11 cellular contexts compared by ENCODE assay signal in the genomic region with DNA sequence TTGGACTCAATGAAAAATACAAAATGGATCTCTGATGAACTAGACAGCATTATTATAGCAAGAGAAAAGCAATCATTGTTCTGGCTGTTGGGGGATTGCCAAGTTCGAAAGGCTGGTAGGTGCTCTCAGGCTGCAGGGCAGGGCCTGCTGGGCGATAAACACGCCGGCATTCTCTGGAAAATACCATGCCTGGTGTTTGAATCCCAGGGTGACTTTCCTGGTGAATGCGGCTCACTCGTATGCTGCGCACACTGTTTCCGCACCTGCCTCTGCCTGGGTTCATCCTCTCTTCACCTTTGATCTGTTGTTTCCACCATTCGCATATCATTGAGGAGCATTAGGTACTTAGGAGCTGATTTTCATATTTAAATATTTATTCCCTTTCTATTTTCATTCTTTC. TPM values are rescaled to one million over a fixed set of nuclear protein-coding genes. Genes with fewer than 3 reads are reported as not detected.
A peak's percentile ranks its signal among the peaks of the same experiment; 100 is the strongest.
DNase-seq lines count a peak whose midpoint lies in the region; ATAC-seq and TF ChIP-seq lines count a peak whose summit lies in the region.
"Had no signal": no experiment of that assay in that cellular context is flagged by ENCODE, and none has a peak within 500 bp of the region (broad histone marks: within the 10 kb centered on the region; RNA-seq: fewer than 3 reads in every experiment).

No MANE protein-coding gene starts in this region.

- H2BK15ac ChIP-seq in mesenchymal stem cell (ENCODE audit: low read depth, poor library complexity, severe bottlenecking) = no peak overlapping the region

- H3K36me3 ChIP-seq in left ventricle myocardium inferior = no peaks in the 10 kb centered on the region
- no peaks in the 10 kb centered on the region for H3K36me3 ChIP-seq in right atrium auricular region
- H3K36me3 ChIP-seq in mesenchymal stem cell (ENCODE audit: control insufficient read depth in 1 of 2, insufficient read depth in 2 of 2, low read depth in 1 of 2, low read length in 2 of 2) = no peaks in the 10 kb centered on the region
- H3K36me3 ChIP-seq: adrenal gland had no signal

- no peak overlapping the region for H4K91ac ChIP-seq in mesenchymal stem cell (ENCODE audit: low read length)

- no peak overlapping the region for H3K14ac ChIP-seq in mesenchymal stem cell (ENCODE audit: low read length in 2 of 2)

- no peak for DNase-seq in left ventricle myocardium inferior
- no peak for DNase-seq in right atrium auricular region (ENCODE audit: low spot score)
- peak; percentile 53 for DNase-seq in cerebellum (ENCODE audit: low spot score)
- no peak for DNase-seq in mesenchymal stem cell
- no peak for DNase-seq in activated CD4-positive, alpha-beta T cell treated with anti-CD3 and anti-CD28 coated beads, Interleukin-2, amount 50 U/mL, for 1 hour
- DNase-seq: adrenal gland, T-helper 2 cell had no signal

- H3K27ac ChIP-seq in left ventricle myocardium inferior (replicated peaks) = peak overlapping the region; percentile 56
- no peak overlapping the region for H3K27ac ChIP-seq in right atrium auricular region
- H3K27ac ChIP-seq in mesenchymal stem cell (ENCODE audit: low read length, poor library complexity, severe bottlenecking) = no peak overlapping the region
- H3K27ac ChIP-seq: adrenal gland had no signal

- WGBS in mesenchymal stem cell = 59% methylated on average over 6 of the region's 9 CpGs

- H4K8ac ChIP-seq in mesenchymal stem cell (ENCODE audit: low read length) = no peak overlapping the region

- H3K4me3 ChIP-seq in left ventricle myocardium inferior (no peak overlapping the region), right atrium auricular region (no peak overlapping the region), mesenchymal stem cell (ENCODE audit: insufficient read depth in 1 of 2, low read depth in 1 of 2, low read length in 2 of 2) (no peak overlapping the region)
- H3K4me3 ChIP-seq: adrenal gland, K562 had no signal

- TF ChIP-seq CTCF in left ventricle myocardium inferior (IDR thresholded peaks at IDR 0.05; ENCODE audit: borderline replicate concordance) = no peak
- no peak for TF ChIP-seq CTCF in right atrium auricular region (IDR thresholded peaks at IDR 0.05)

- H2BK12ac ChIP-seq in mesenchymal stem cell (ENCODE audit: low read length in 2 of 2) = no peak overlapping the region

- H2AK5ac ChIP-seq in mesenchymal stem cell (ENCODE audit: low read length, severe bottlenecking) = no peak overlapping the region

- H3K18ac ChIP-seq in mesenchymal stem cell (ENCODE audit: low read depth in 1 of 2, low read length in 2 of 2) = no peak overlapping the region

- H3K27me3 ChIP-seq in left ventricle myocardium inferior (ENCODE audit: low read depth) (peaks cover 7% of the 10 kb centered on the region), right atrium auricular region (no peaks in the 10 kb centered on the region), mesenchymal stem cell (ENCODE audit: control insufficient read depth in 1 of 2, insufficient read depth in 1 of 2, low read length in 2 of 2) (peaks cover 0 to 51% of the 10 kb centered on the region in 2 experiments)
- H3K27me3 ChIP-seq: adrenal gland had no signal

- no peaks in the 10 kb centered on the region for H3K9me3 ChIP-seq in left ventricle myocardium inferior (replicated peaks)
- H3K9me3 ChIP-seq in right atrium auricular region = no peaks in the 10 kb centered on the region
- no peaks in the 10 kb centered on the region for H3K9me3 ChIP-seq in mesenchymal stem cell (ENCODE audit: control insufficient read depth, low read length)
- H3K9me3 ChIP-seq: adrenal gland had no signal

- no peak overlapping the region for H2BK5ac ChIP-seq in mesenchymal stem cell (ENCODE audit: low read depth, low read length, poor library complexity, severe bottlenecking)

- no peak overlapping the region for H3K9ac ChIP-seq in mesenchymal stem cell (ENCODE audit: low read length)

- no peak for ATAC-seq in GM21529 (IDR thresholded peaks at IDR 0.05; ENCODE audit: unreplicated experiment)
- ATAC-seq in HG03520 (IDR thresholded peaks at IDR 0.05; ENCODE audit: unreplicated experiment) = no peak
- ATAC-seq in HG02884 (IDR thresholded peaks at IDR 0.05; ENCODE audit: unreplicated experiment) = no peak
- ATAC-seq: K562 had no signal

- intact Hi-C loops in left ventricle myocardium inferior (cut with micrococcal nuclease) = no loop called here

- peak overlapping the region; percentile 51 for H3K4me2 ChIP-seq in mesenchymal stem cell (ENCODE audit: low read length, poor library complexity, severe bottlenecking)

- H3K4me1 ChIP-seq in left ventricle myocardium inferior = peaks cover 56% of the 10 kb centered on the region
- H3K4me1 ChIP-seq in right atrium auricular region = peaks cover 0 to 17% of the 10 kb centered on the region in 2 donors
- H3K4me1 ChIP-seq in mesenchymal stem cell (ENCODE audit: control insufficient read depth, insufficient read depth, low read depth, low read length) = peaks cover 9% of the 10 kb centered on the region
- H3K4me1 ChIP-seq: adrenal gland had no signal

- no peak overlapping the region for H2AFZ ChIP-seq in mesenchymal stem cell (ENCODE audit: low read depth, low read length)

- no peak overlapping the region for H3K4ac ChIP-seq in mesenchymal stem cell (ENCODE audit: low read depth in 1 of 2, low read length in 2 of 2)

- peaks cover 4% of the 10 kb centered on the region for H3K79me1 ChIP-seq in mesenchymal stem cell (replicated peaks; ENCODE audit: low read length, poor library complexity, severe bottlenecking)

- H3K23ac ChIP-seq in mesenchymal stem cell (ENCODE audit: low read length in 2 of 2) = no peak overlapping the region

- no peak overlapping the region for H2BK120ac ChIP-seq in mesenchymal stem cell (ENCODE audit: low read depth, low read length)

RNA-seq across cellular contexts. Expression of gene GCNT2, which starts 37.4 kb away (rescaled TPM):
- total RNA-seq in left ventricle myocardium inferior = 49.0 TPM
- total RNA-seq in right atrium auricular region = 10 to 100 TPM in 1 of 2 donors, 1 to 10 TPM in 1; 3.3 to 13.5 TPM
- total RNA-seq in cerebellum = 58.3 TPM
- 3.6 TPM for polyA plus RNA-seq in mesenchymal stem cell (2013, experiment 1 of 2)
- 3.7 TPM for polyA plus RNA-seq in mesenchymal stem cell (2013, experiment 2 of 2)
